ENCODE assay signal across 9 cellular contexts in the genomic region with DNA sequence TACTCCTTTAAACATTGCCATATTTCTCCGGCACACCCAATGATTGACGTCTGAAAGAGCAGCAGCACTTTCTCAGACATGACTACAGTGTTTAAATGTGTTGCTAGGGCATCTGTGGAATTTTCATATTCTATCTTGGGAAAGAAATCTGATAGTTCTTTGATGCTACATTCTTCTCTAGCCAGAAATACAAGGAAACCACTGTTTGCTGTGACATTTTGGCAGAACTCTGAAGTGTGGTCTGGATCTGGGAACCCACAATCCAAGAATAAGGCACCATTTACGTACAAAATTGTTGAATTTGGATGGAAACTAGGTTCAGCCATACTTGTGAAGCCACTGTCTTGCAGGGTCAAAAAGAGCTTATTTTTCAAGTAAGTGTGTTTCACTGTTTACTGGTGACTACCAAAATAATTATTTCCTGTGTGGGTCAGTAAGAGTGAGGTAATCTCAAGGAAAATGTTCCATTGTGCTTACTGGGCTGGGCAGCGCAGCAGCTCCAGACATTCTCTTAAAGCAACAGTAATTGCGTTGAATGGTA. TPM values are rescaled to one million over a fixed set of nuclear protein-coding genes. Genes with fewer than 3 reads are reported as not detected.
A peak's percentile ranks its signal among the peaks of the same experiment; 100 is the strongest.
DNase-seq lines count a peak whose midpoint lies in the region; ATAC-seq and TF ChIP-seq lines count a peak whose summit lies in the region.
"Had no signal": no experiment of that assay in that cellular context is flagged by ENCODE, and none has a peak within 500 bp of the region (broad histone marks: within the 10 kb centered on the region; RNA-seq: fewer than 3 reads in every experiment).

No MANE protein-coding gene starts in this region.

- TF ChIP-seq CTCF in chondrocyte (IDR thresholded peaks at IDR 0.05): no peak
- no peak for TF ChIP-seq CTCF in left lung (IDR thresholded peaks at IDR 0.05)
- no peak for TF ChIP-seq CTCF in thoracic aorta (IDR thresholded peaks at IDR 0.05)
- TF ChIP-seq CTCF in mesothelial cell of epicardium (IDR thresholded peaks at IDR 0.05; ENCODE audit: unreplicated experiment): no peak

- no peaks in the 10 kb centered on the region for H3K36me3 ChIP-seq in left lung
- H3K36me3 ChIP-seq in thoracic aorta: no peaks in the 10 kb centered on the region

- no peaks in the 10 kb centered on the region for H3K9me3 Mint-ChIP-seq in chondrocyte (ENCODE audit: low read depth)
- no peaks in the 10 kb centered on the region for H3K9me3 Mint-ChIP-seq in mesothelial cell of epicardium

- H3K4me1 Mint-ChIP-seq in chondrocyte (ENCODE audit: low read depth): peaks cover 93% of the 10 kb centered on the region
- peaks cover 8% of the 10 kb centered on the region for H3K4me1 Mint-ChIP-seq in mesothelial cell of epicardium

- no peaks in the 10 kb centered on the region for H3K9me3 ChIP-seq in left lung
- H3K9me3 ChIP-seq in thoracic aorta: no peaks in the 10 kb centered on the region

- DNase-seq in M059J (ENCODE audit: low read depth) (peak; percentile 92), chondrocyte (ENCODE audit: low spot score) (no peak), left lung (no peak), thoracic aorta (ENCODE audit: low spot score) (no peak), mesothelial cell of epicardium (ENCODE audit: low spot score in 2 of 2, unreplicated experiment in 2 of 2) (no peak), kidney glomerular epithelial cell (lab: John Stamatoyannopoulos, UW) (no peak)
- DNase-seq in activated effector memory CD4-positive, alpha-beta T cell treated with Interleukin-2 at 50 U/mL for 16 hours: no peak
- DNase-seq: activated T-cell treated with anti-CD3 and anti-CD28 coated beads for 4 hours had no signal

- H3K4me3 ChIP-seq in left lung: no peak overlapping the region
- peak overlapping the region; percentile 5 for H3K4me3 ChIP-seq in thoracic aorta

- H3K4me3 Mint-ChIP-seq in chondrocyte (ENCODE audit: unreplicated experiment): no peak overlapping the region
- no peak overlapping the region for H3K4me3 Mint-ChIP-seq in mesothelial cell of epicardium

- H3K27ac Mint-ChIP-seq in chondrocyte (ENCODE audit: unreplicated experiment) (peak overlapping the region; percentile 94), mesothelial cell of epicardium (no peak overlapping the region)

- ATAC-seq in left lung (peak; percentile 22), thoracic aorta (ENCODE audit: insufficient number of reproducible peaks, low FRiP score, low read depth) (peak; percentile 69), HG03442 (IDR thresholded peaks at IDR 0.05; ENCODE audit: unreplicated experiment) (no peak)

- intact Hi-C loops in left lung (cut with DNase I): no loop called here

- peaks cover 28 to 67% of the 10 kb centered on the region in 2 donors for H3K4me1 ChIP-seq in left lung
- H3K4me1 ChIP-seq in thoracic aorta (ENCODE audit: control insufficient read depth in 1 of 2, low read depth in 2 of 2): peaks cover 73 to 93% of the 10 kb centered on the region in 2 donors

- H3K27me3 ChIP-seq in left lung: no peaks in the 10 kb centered on the region
- H3K27me3 ChIP-seq in thoracic aorta (replicated peaks; ENCODE audit: insufficient read depth): no peaks in the 10 kb centered on the region

- H3K27me3 Mint-ChIP-seq in chondrocyte (ENCODE audit: low read depth): no peaks in the 10 kb centered on the region
- no peaks in the 10 kb centered on the region for H3K27me3 Mint-ChIP-seq in mesothelial cell of epicardium (ENCODE audit: low read depth)

- H3K27ac ChIP-seq in left lung (peak overlapping the region; percentile 74 to 80), thoracic aorta (peak overlapping the region; percentile 84 to 97)

- H3K36me3 Mint-ChIP-seq in chondrocyte (ENCODE audit: low read depth) (no peaks in the 10 kb centered on the region), mesothelial cell of epicardium (no peaks in the 10 kb centered on the region)

RNA-seq across cellular contexts. Expression of a gene that starts 21.3 kb away (rescaled TPM):
- not detected in 2 replicates for total RNA-seq in M059J (2014; rRNA removed; shearing (Covaris generic))
- 0.05 TPM in 1 of 3 replicates, not detected in the others for total RNA-seq in chondrocyte
- 1 to 10 TPM; 1.3 to 2.4 TPM for total RNA-seq in left lung
- 1 to 10 TPM; 3.5 to 4.3 TPM for total RNA-seq in thoracic aorta
- total RNA-seq in mesothelial cell of epicardium: not detected in 3 replicates
